In the genomic region with DNA sequence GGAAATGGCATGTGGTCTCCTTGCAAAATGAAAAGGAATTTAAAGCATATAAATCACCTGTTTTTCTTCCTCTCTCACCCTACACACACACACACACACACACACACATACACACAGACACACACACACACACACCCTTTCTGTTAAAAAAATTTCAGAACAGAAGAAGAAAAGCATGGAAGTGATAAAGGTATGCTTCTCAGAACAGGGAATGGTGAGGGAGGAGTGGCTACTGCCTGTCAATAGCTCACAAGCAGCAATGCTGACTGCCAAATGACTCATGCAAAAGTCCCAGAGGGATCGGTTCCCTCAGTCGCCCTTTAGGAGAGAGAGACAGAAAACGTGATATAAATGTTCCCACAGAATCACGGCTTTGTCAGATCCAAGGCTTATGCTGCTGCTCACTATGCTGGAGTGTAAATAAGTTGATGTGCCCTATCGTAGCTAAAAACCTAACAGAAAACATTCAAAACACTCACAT, we compare ENCODE assay signal across 8 cellular contexts.
A peak's percentile ranks its signal among the peaks of the same experiment; 100 is the strongest.
DNase-seq lines count a peak whose midpoint lies in the region; FAIRE-seq and TF ChIP-seq lines count a peak whose summit lies in the region.

No MANE protein-coding gene starts in this region.

- peak overlapping the region; percentile 74 for H3K4me2 ChIP-seq in keratinocyte (ENCODE audit: control insufficient read depth, extremely low read depth, insufficient read depth, low read depth, low read length)

- H3K9me1 ChIP-seq in keratinocyte (ENCODE audit: control insufficient read depth, extremely low read depth, insufficient read depth, low read length) = no peaks in the 10 kb centered on the region

- H3K27ac ChIP-seq in keratinocyte (ENCODE audit: control insufficient read depth, insufficient read depth, low read length) = peak overlapping the region; percentile 76
- peak overlapping the region in 2 of 4 donors; percentile 24 to 28 for H3K27ac ChIP-seq in transverse colon

- TF ChIP-seq CTCF in keratinocyte (optimal IDR thresholded peaks at IDR 0.05 in 1 of 3, IDR thresholded peaks at IDR 0.05 in 1 of 3, conservative IDR thresholded peaks at IDR 0.05 in 1 of 3; ENCODE audit: extremely low read depth in 1 of 3, insufficient read depth in 2 of 3, low read length in 3 of 3) (no peak), transverse colon (IDR thresholded peaks at IDR 0.05) (no peak)

- peak overlapping the region in 2 of 3 experiments; percentile 11 to 30 for H3K4me3 ChIP-seq in keratinocyte (ENCODE audit: control insufficient read depth in 2 of 3, extremely low read depth in 1 of 3, insufficient read depth in 2 of 3, low read depth in 1 of 3, low read length in 3 of 3)
- no peak overlapping the region for H3K4me3 ChIP-seq in transverse colon

- peak overlapping the region; percentile 67 for H2AFZ ChIP-seq in keratinocyte (ENCODE audit: control insufficient read depth, low read length)

- no peak for TF ChIP-seq POLR2A in transverse colon (IDR thresholded peaks at IDR 0.05)

- peak; percentile 84 for FAIRE-seq in keratinocyte (lab: Jason Lieb, UNC)

- WGBS in transverse colon (ENCODE audit: low coverage in 1 of 2), 2 donors = 42 to 45% methylated on average over 3 to 5 of the region's 5 CpGs

- in situ Hi-C loops in transverse colon (cut with MboI; ENCODE audit: low pct_ligation_motif_present in 1 of 4, low pct_unique_long_range_greater_than_20kb in 1 of 4, low sequenced_read_pairs in 3 of 4) = no loop called here

- H3K36me3 ChIP-seq in keratinocyte (ENCODE audit: control insufficient read depth in 2 of 2, extremely low read depth in 1 of 2, insufficient read depth in 2 of 2, low read length in 2 of 2) (no peaks in the 10 kb centered on the region), transverse colon (no peaks in the 10 kb centered on the region)

- no peaks in the 10 kb centered on the region for H3K79me2 ChIP-seq in keratinocyte (ENCODE audit: control insufficient read depth, insufficient read depth, low read length)

- no peaks in the 10 kb centered on the region for H3K27me3 ChIP-seq in keratinocyte (ENCODE audit: control insufficient read depth, extremely low read depth, insufficient read depth, low read length)
- no peaks in the 10 kb centered on the region for H3K27me3 ChIP-seq in transverse colon

- H3K4me1 ChIP-seq in keratinocyte (ENCODE audit: control insufficient read depth, extremely low read depth, insufficient read depth, low read length) (peaks cover 16% of the 10 kb centered on the region), transverse colon (peaks cover 0 to 12% (median 4%) of the 10 kb centered on the region in 4 donors)

- DNase-seq in HS-5 (ENCODE audit: low read depth) (peak; percentile 73), brain pericyte (ENCODE audit: low read depth, low spot score) (peak; percentile 73), keratinocyte (ENCODE audit: low read depth, low spot score) (peak; percentile 69), transverse colon (peak; percentile 21), germinal center (ENCODE audit: low spot score) (no peak), DMS79 (lab: John Stamatoyannopoulos, UW) (no peak), NCI-H1092 (lab: John Stamatoyannopoulos, UW) (no peak), cerebellar nuclear complex (lab: John Stamatoyannopoulos, UW) (no peak)

- peak overlapping the region; percentile 51 for H3K9ac ChIP-seq in keratinocyte (ENCODE audit: control insufficient read depth, extremely low read depth, insufficient read depth, low read length)

- TF ChIP-seq EP300 in transverse colon (IDR thresholded peaks at IDR 0.05; ENCODE audit: low read depth) = no peak

- intact Hi-C loops in transverse colon (cut with DNase I; ENCODE audit: low total_unique reads) = no loop called here

- no peaks in the 10 kb centered on the region for H3K9me3 ChIP-seq in keratinocyte (ENCODE audit: control insufficient read depth, low read depth, low read length)
- H3K9me3 ChIP-seq in transverse colon = no peaks in the 10 kb centered on the region

- H4K20me1 ChIP-seq in keratinocyte (ENCODE audit: control insufficient read depth, extremely low read depth, insufficient read depth, low read length) = no peaks in the 10 kb centered on the region

- dilution Hi-C loops in keratinocyte (cut with MboI; ENCODE audit: extremely low pct_ligation_motif_present, low sequenced_read_pairs) = no loop called here

Comparison
In these comparisons a context has a peak if more than half of its experiments do, and no peak if none do; other contexts are left out.
1. DNase-seq: peak in HS-5 (single experiment), brain pericyte (single experiment), keratinocyte (single experiment) and transverse colon (single experiment); none in germinal center (single experiment), DMS79 (single experiment), NCI-H1092 (single experiment) and cerebellar nuclear complex (0 of 2).
2. H3K4me3 ChIP-seq: peak in keratinocyte (2 of 3); none in transverse colon (0 of 4).